10 cellular contexts compared by ENCODE assay signal in genomic region chr7:27606270-27607209, GRCh38. TPM values are rescaled to one million over a fixed set of nuclear protein-coding genes. Genes with fewer than 3 reads are reported as not detected.
DNase-seq lines count a peak whose midpoint lies in the region; ATAC-seq and TF ChIP-seq lines count a peak whose summit lies in the region.
"Had no signal": no experiment of that assay in that cellular context is flagged by ENCODE, and none has a peak within 500 bp of the region (broad histone marks: within the 10 kb centered on the region; RNA-seq: fewer than 3 reads in every experiment).

No MANE protein-coding gene starts in this region.

- peak overlapping the region; percentile 64 for H3K4me2 ChIP-seq in osteoblast (ENCODE audit: insufficient read depth, low read length)

- H3K9me3 ChIP-seq in osteoblast (ENCODE audit: low read depth, low read length) = no peaks in the 10 kb centered on the region

- no peaks in the 10 kb centered on the region for H3K36me3 ChIP-seq in osteoblast (ENCODE audit: insufficient read depth, low read length)

- H3K27ac ChIP-seq in osteoblast (ENCODE audit: low read depth, low read length) = peak overlapping the region; percentile 58

- H3K4me1 ChIP-seq in osteoblast (ENCODE audit: insufficient read depth, low read length) = peaks cover 17% of the 10 kb centered on the region

- H3K4me3 ChIP-seq in osteoblast (ENCODE audit: insufficient read depth, low read length) = peak overlapping the region; percentile 27

- no peaks in the 10 kb centered on the region for H3K9me3 Mint-ChIP-seq in chondrocyte (ENCODE audit: low read depth)
- H3K9me3 Mint-ChIP-seq in osteocyte (ENCODE audit: unreplicated experiment) = no peaks in the 10 kb centered on the region
- H3K9me3 Mint-ChIP-seq: activated naive CD4-positive, alpha-beta T cell treated with anti-CD3 and anti-CD28 coated beads, Interleukin-2, amount 50 U/mL, for 72 hours had no signal

- no peaks in the 10 kb centered on the region for H3K36me3 Mint-ChIP-seq in chondrocyte (ENCODE audit: low read depth)
- peaks cover 14% of the 10 kb centered on the region for H3K36me3 Mint-ChIP-seq in osteocyte (ENCODE audit: unreplicated experiment)
- H3K36me3 Mint-ChIP-seq: activated naive CD4-positive, alpha-beta T cell treated with anti-CD3 and anti-CD28 coated beads, Interleukin-2, amount 50 U/mL, for 72 hours had no signal

- peak; percentile 92 for DNase-seq in EH (ENCODE audit: low read depth)
- peak; percentile 97 for DNase-seq in NCI-H1105 treated with DMSO at 0.1 percent for 48 hours (lab: John Stamatoyannopoulos, UW)
- DNase-seq in chondrocyte (ENCODE audit: low spot score) = no peak
- DNase-seq in osteoblast (ENCODE audit: insufficient read length, low spot score, missing footprints) = peak; percentile 77
- DNase-seq in SIG-M5 treated with dmso at 0.1 percent for 504 hours (lab: John Stamatoyannopoulos, UW; ENCODE audit: unreplicated experiment) = no peak
- no peak for DNase-seq in HUDEP-2 (lab: John Stamatoyannopoulos, UW; ENCODE audit: unreplicated experiment in 76 of 76)
- DNase-seq in osteocyte (ENCODE audit: extremely low spot score, unreplicated experiment) = no peak
- no peak for DNase-seq in omental fat pad (ENCODE audit: low spot score)
- DNase-seq: activated CD4-positive, alpha-beta T cell treated with anti-CD3 and anti-CD28 coated beads for 1 hour had no signal

- H3K79me2 ChIP-seq in osteoblast (ENCODE audit: insufficient read depth, low read length) = no peaks in the 10 kb centered on the region

- H3K4me3 Mint-ChIP-seq in chondrocyte (ENCODE audit: unreplicated experiment) = no peak overlapping the region
- no peak overlapping the region for H3K4me3 Mint-ChIP-seq in osteocyte (ENCODE audit: unreplicated experiment)

- H3K27me3 ChIP-seq in osteoblast (ENCODE audit: insufficient read depth, low read length) = no peaks in the 10 kb centered on the region

- H3K27ac Mint-ChIP-seq in chondrocyte (ENCODE audit: unreplicated experiment) (peak overlapping the region; percentile 22), osteocyte (ENCODE audit: unreplicated experiment) (no peak overlapping the region)
- H3K27ac Mint-ChIP-seq: activated naive CD4-positive, alpha-beta T cell treated with anti-CD3 and anti-CD28 coated beads, Interleukin-2, amount 50 U/mL, for 72 hours had no signal

- H3K27me3 Mint-ChIP-seq in chondrocyte (ENCODE audit: low read depth) (no peaks in the 10 kb centered on the region), osteocyte (ENCODE audit: unreplicated experiment) (no peaks in the 10 kb centered on the region)

- ATAC-seq in omental fat pad (ENCODE audit: low FRiP score) = no peak
- ATAC-seq: activated naive CD4-positive, alpha-beta T cell treated with anti-CD3 and anti-CD28 coated beads, Interleukin-2, amount 50 U/mL, for 72 hours had no signal

- TF ChIP-seq CTCF in chondrocyte (IDR thresholded peaks at IDR 0.05) (no peak), osteoblast (IDR thresholded peaks at IDR 0.05; ENCODE audit: extremely low read depth, low read depth, low read length) (no peak), osteocyte (IDR thresholded peaks at IDR 0.05) (no peak), omental fat pad (IDR thresholded peaks at IDR 0.05) (no peak)

- H3K4me1 Mint-ChIP-seq in chondrocyte (ENCODE audit: low read depth) = peaks cover 21% of the 10 kb centered on the region
- peaks cover 19% of the 10 kb centered on the region for H3K4me1 Mint-ChIP-seq in osteocyte (ENCODE audit: unreplicated experiment)

- H2AFZ ChIP-seq in osteoblast (ENCODE audit: low read length) = no peak overlapping the region

- no peaks in the 10 kb centered on the region for H4K20me1 ChIP-seq in osteoblast (ENCODE audit: insufficient read depth, low read length)

RNA-seq across cellular contexts. Expression of gene HIBADH, which starts 56.1 kb away (rescaled TPM):
- total RNA-seq in chondrocyte = 18.9 to 24.4 TPM (median 20.6 TPM) in 3 replicates
- 74.8 and 76.0 TPM in 2 replicates for total RNA-seq in osteoblast
- 31.9 and 34.4 TPM in 2 replicates for total RNA-seq in osteocyte
- total RNA-seq in omental fat pad = 10 to 100 TPM; 35.9 to 71.5 (median 58.6) TPM

Comparison
In these comparisons a context has a peak if more than half of its experiments do, and no peak if none do; other contexts are left out.
1. DNase-seq: peak in EH (single experiment), NCI-H1105 treated with DMSO at 0.1 percent for 48 hours (single experiment) and osteoblast (single experiment); none in chondrocyte (single experiment), SIG-M5 treated with dmso at 0.1 percent for 504 hours (single experiment), HUDEP-2 (0 of 76), osteocyte (single experiment) and omental fat pad (single experiment).